ENCODE assay signal across 19 cellular contexts in genomic region chr9:77640741-77641580, GRCh38. TPM values are rescaled to one million over a fixed set of nuclear protein-coding genes. Genes with fewer than 3 reads are reported as not detected.
A peak's percentile ranks its signal among the peaks of the same experiment; 100 is the strongest.
DNase-seq lines count a peak whose midpoint lies in the region; ATAC-seq and TF ChIP-seq lines count a peak whose summit lies in the region.
"Had no signal": no experiment of that assay in that cellular context is flagged by ENCODE, and none has a peak within 500 bp of the region (broad histone marks: within the 10 kb centered on the region; RNA-seq: fewer than 3 reads in every experiment).

No MANE protein-coding gene starts in this region.

- H3K27ac ChIP-seq in A673 (ENCODE audit: low read depth, low read length, poor library complexity, severe bottlenecking) = peak overlapping the region; percentile 99
- peak overlapping the region; percentile 99 for H3K27ac ChIP-seq in SK-N-MC
- no peak overlapping the region for H3K27ac ChIP-seq in esophagus muscularis mucosa (replicated peaks in 1 of 4)
- H3K27ac ChIP-seq: BLaER1 treated with 17β-estradiol and CSF1 and Interleukin-3, amounts not matched to agents 10 nM and 100 nM; C4-2B had no signal

- DNase-seq in A673 (ENCODE audit: low spot score) = peak; percentile 96
- peak; percentile 21 for DNase-seq in NCI-H2171 (lab: John Stamatoyannopoulos, UW)
- DNase-seq in SK-N-MC (ENCODE audit: low read depth, low spot score) = peak; percentile 96
- peak; percentile 17 for DNase-seq in esophagus muscularis mucosa (ENCODE audit: extremely low spot score)
- no peak for DNase-seq in NCI-H748 treated with DMSO at 0.1 percent for 48 hours (lab: John Stamatoyannopoulos, UW)
- DNase-seq in superior temporal gyrus (ENCODE audit: extremely low spot score) = no peak
- no peak for DNase-seq in mesenteric fat pad (ENCODE audit: low spot score)
- DNase-seq: 8988T; AML-193; Caco-2; Calu3; CD4-positive, alpha-beta T cell; CD8-positive, alpha-beta T cell; DMS79 treated with DMSO at 0.1 percent for 48 hours; GF-D8 had no signal

- TF ChIP-seq POLR2A in esophagus muscularis mucosa (IDR thresholded peaks at IDR 0.05; ENCODE audit: low read depth) = no peak

- no TSS peak for BruUV-seq in A673 (replicated peaks; lab: Mats Ljungman, UMichigan)

- H3K4me1 ChIP-seq in A673 (ENCODE audit: insufficient read depth, low read length, poor library complexity, severe bottlenecking) (peaks cover 63% of the 10 kb centered on the region), esophagus muscularis mucosa (peaks cover 0 to 2% (median under 1%) of the 10 kb centered on the region in 4 donors)
- H3K4me1 ChIP-seq: BLaER1 treated with 17β-estradiol and CSF1 and Interleukin-3, amounts not matched to agents 10 nM and 100 nM; Caco-2 had no signal

- intact Hi-C loops in A673 (cut with micrococcal nuclease; ENCODE audit: unreplicated experiment) = loop anchor here (1.0 to 5.0 kb wide), 6 partner anchors 44 to 481 kb away; no protein-coding TSS in a partner anchor
- intact Hi-C loops in esophagus muscularis mucosa (cut with DNase I) = loop anchor here (10.0 kb wide), 1 partner anchor 214 kb away; no protein-coding TSS in a partner anchor

- H3K36me3 ChIP-seq in A673 (ENCODE audit: insufficient read depth, low read length, poor library complexity, severe bottlenecking) (no peaks in the 10 kb centered on the region), SK-N-MC (ENCODE audit: insufficient read depth, low read length) (no peaks in the 10 kb centered on the region), esophagus muscularis mucosa (no peaks in the 10 kb centered on the region)
- H3K36me3 ChIP-seq: BLaER1 treated with 17β-estradiol and CSF1 and Interleukin-3, amounts not matched to agents 10 nM and 100 nM had no signal

- 80% methylated on average over 8 of the region's 8 CpGs for WGBS in esophagus muscularis mucosa

- POLR2A ChIA-PET in A673 (lab: Charles Lee; ENCODE audit: low non-redundant PET) = interaction anchor here (0.6 to 0.8 kb wide), 2 partner anchors 19 to 584 kb away, joined by 3 to 39 read pairs; no protein-coding TSS in a partner anchor

- TF ChIP-seq CTCF in A673 (conservative IDR thresholded peaks at IDR 0.05; ENCODE audit: low read depth, low read length) (no peak), esophagus muscularis mucosa (IDR thresholded peaks at IDR 0.05) (no peak)

- H3K9me3 ChIP-seq in A673 (ENCODE audit: low read depth, low read length, poor library complexity, severe bottlenecking) (no peaks in the 10 kb centered on the region), SK-N-MC (ENCODE audit: low read depth, low read length) (no peaks in the 10 kb centered on the region), esophagus muscularis mucosa (no peaks in the 10 kb centered on the region)
- H3K9me3 ChIP-seq: BLaER1 treated with 17β-estradiol and CSF1 and Interleukin-3, amounts not matched to agents 10 nM and 100 nM; Caco-2 had no signal

- CTCF ChIA-PET in A673 (lab: Charles Lee) = interaction anchor here (0.6 to 1.0 kb wide), 4 partner anchors 125 to 207 kb away, joined by 3 to 11 read pairs (median 3); no protein-coding TSS in a partner anchor

- ATAC-seq in GM21423 (IDR thresholded peaks at IDR 0.05; ENCODE audit: unreplicated experiment) = no peak
- ATAC-seq: CD8-positive, alpha-beta T cell had no signal

- H3K27me3 ChIP-seq in A673 (replicated peaks; ENCODE audit: insufficient read depth, low read depth, low read length, poor library complexity) (no peaks in the 10 kb centered on the region), esophagus muscularis mucosa (no peaks in the 10 kb centered on the region)
- H3K27me3 ChIP-seq: BLaER1 treated with 17β-estradiol and CSF1 and Interleukin-3, amounts not matched to agents 10 nM and 100 nM had no signal

- H3K9ac ChIP-seq in SK-N-MC (ENCODE audit: insufficient read length) = peak overlapping the region; percentile 61
- H3K9ac ChIP-seq: BLaER1 treated with 17β-estradiol and CSF1 and Interleukin-3, amounts not matched to agents 10 nM and 100 nM had no signal

- TF ChIP-seq EP300 in esophagus muscularis mucosa (IDR thresholded peaks at IDR 0.05) = no peak

- no peak overlapping the region for H3K4me3 ChIP-seq in A673 (ENCODE audit: low read depth, low read length, poor library complexity, severe bottlenecking)
- H3K4me3 ChIP-seq in SK-N-MC = peak overlapping the region; percentile 67
- H3K4me3 ChIP-seq in esophagus muscularis mucosa = no peak overlapping the region
- H3K4me3 ChIP-seq: BLaER1 treated with 17β-estradiol and CSF1 and Interleukin-3, amounts not matched to agents 10 nM and 100 nM had no signal

RNA-seq across cellular contexts. Expression of gene GNA14, which starts 7.2 kb away (rescaled TPM):
- total RNA-seq in A673 (2021) (2.7 and 3.8 TPM in 2 replicates), esophagus muscularis mucosa (1 to 10 TPM; 4.7 to 9.4 (median 7.4) TPM), mesenteric fat pad (4.8 TPM)
- total RNA-seq: B cell; Caco-2; Calu3; CD4-positive, alpha-beta T cell; CD8-positive, alpha-beta T cell had no signal

Comparison
In these comparisons a context has a peak if more than half of its experiments do, and no peak if none do; other contexts are left out.
1. DNase-seq: peak in A673 (single experiment), NCI-H2171 (single experiment), SK-N-MC (single experiment) and esophagus muscularis mucosa (single experiment); none in NCI-H748 treated with DMSO at 0.1 percent for 48 hours (single experiment), superior temporal gyrus (single experiment) and mesenteric fat pad (single experiment).
2. H3K27ac ChIP-seq: peak in A673 (single experiment) and SK-N-MC (single experiment); none in esophagus muscularis mucosa (0 of 4).